Comparison of ENCODE assay signal across 17 cellular contexts in the genomic region with DNA sequence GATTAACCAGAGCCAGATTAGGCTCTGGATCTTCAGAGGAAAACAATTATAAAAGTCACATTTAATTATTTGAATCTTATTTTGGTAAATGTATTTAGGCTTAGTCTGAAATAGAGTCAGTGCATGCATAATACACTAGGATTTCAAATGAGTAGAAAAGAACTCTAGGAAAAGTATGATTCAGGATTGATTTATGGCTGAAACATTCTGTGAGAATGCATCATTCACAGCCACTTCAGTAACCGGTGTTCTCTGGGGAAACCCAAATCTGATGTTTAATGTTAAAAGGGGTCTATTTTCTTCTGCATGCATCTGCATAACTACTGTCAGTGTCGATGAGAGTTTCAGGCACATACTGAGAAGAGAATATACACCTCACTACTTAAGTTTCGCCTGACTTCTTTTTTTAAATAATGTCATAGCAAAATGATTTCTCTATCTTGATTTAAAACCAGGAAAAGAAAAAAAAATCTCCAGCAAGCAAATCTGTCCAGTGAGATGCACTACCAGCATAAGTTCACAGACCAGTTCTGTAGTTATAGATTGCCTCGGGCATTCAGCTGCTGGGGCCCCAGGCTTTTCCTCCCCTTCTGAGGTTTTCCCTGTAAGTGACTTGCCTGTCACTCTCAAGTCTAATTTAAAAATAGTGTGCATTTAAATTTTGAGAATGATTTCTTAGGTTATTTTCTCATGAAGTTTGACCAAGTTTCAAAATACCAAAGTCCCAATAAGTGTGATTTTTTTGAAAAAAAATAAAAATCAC.
"Had no signal": no experiment of that assay in that cellular context is flagged by ENCODE, and none has a peak within 500 bp of the region (broad histone marks: within the 10 kb centered on the region; RNA-seq: fewer than 3 reads in every experiment).

No MANE protein-coding gene starts in this region.

- H3K9me3 ChIP-seq: body of pancreas, tibial artery, uterus had no signal

- H3K4me3 ChIP-seq: body of pancreas, tibial artery, uterus had no signal

- H3K36me3 ChIP-seq: tibial artery, uterus had no signal

- H3K4me1 ChIP-seq: body of pancreas, tibial artery, uterus had no signal

- H3K27me3 ChIP-seq: body of pancreas, tibial artery, uterus had no signal

- DNase-seq: activated CD4-positive, alpha-beta memory T cell treated with anti-CD3 and anti-CD28 coated beads, Interleukin-2, amount 10 ng/mL, durations not matched to agents 7 days and 5 days; activated CD4-positive, alpha-beta T cell treated with anti-CD3 and anti-CD28 coated beads for 36 hours; activated effector memory CD4-positive, alpha-beta T cell treated with anti-CD3 and anti-CD28 coated beads, Interleukin-2, amount 50 U/mL, for 16 hours; activated T-cell treated with anti-CD3 and anti-CD28 coated beads, Interleukin-2, amount 50 U/mL, for 24 hours; body of pancreas; cortex of kidney; effector CD4-positive, alpha-beta T cell; foreskin melanocyte; head of caudate nucleus; kidney glomerular epithelial cell; mesendoderm; nucleus accumbens; stimulated activated CD4-positive, alpha-beta T cell treated with anti-CD3 and anti-CD28 coated beads, Interleukin-2, amount 100 ng/mL, for 48 hours; stimulated activated naive B cell treated with anti-CD40 and anti-IgM and Interleukin-4, amounts not matched to agents 10 μg/mL and 1 μg/mL and 100 μg/mL, for 72 hours; tibial artery; uterus had no signal

- ATAC-seq: activated CD4-positive, alpha-beta T cell treated with anti-CD3 and anti-CD28 coated beads for 36 hours; body of pancreas; natural killer cell treated with Interleukin-12 subunit alpha and Interleukin-12 subunit beta and Interleukin-15 and Interleukin-18, amount 100 ng/mL, for 72 hours; stimulated activated naive B cell treated with anti-CD40 and anti-IgM and Interleukin-4, amounts not matched to agents 10 μg/mL and 1 μg/mL and 100 μg/mL, for 72 hours had no signal

- H3K27ac ChIP-seq: body of pancreas, tibial artery, uterus had no signal
